In genomic region chr22:49453816-49454215, GRCh38 we compare ENCODE assay signal across 30 cellular contexts.
"Had no signal": no experiment of that assay in that cellular context is flagged by ENCODE, and none has a peak within 500 bp of the region (broad histone marks: within the 10 kb centered on the region; RNA-seq: fewer than 3 reads in every experiment).

No MANE protein-coding gene starts in this region.

- DNase-seq: activated CD4-positive, alpha-beta memory T cell treated with anti-CD3 and anti-CD28 coated beads, Interleukin-2, amount 10 ng/mL, durations not matched to agents 7 days and 5 days; activated CD4-positive, alpha-beta T cell treated with anti-CD3 and anti-CD28 coated beads for 1 hour; activated CD4-positive, alpha-beta T cell treated with anti-CD3 and anti-CD28 coated beads for 48 hours; activated CD4-positive, CD25-positive, alpha-beta regulatory T cell; activated effector memory CD4-positive, alpha-beta T cell treated with anti-CD3 and anti-CD28 coated beads, Interleukin-2, amount 50 U/mL, for 16 hours; activated naive CD4-positive, alpha-beta T cell; activated naive CD4-positive, alpha-beta T cell treated with anti-CD3 and anti-CD28 coated beads, Interleukin-2, amount 50 U/mL, for 16 hours; activated naive CD8-positive, alpha-beta T cell treated with anti-CD3 and anti-CD28 coated beads for 36 hours; activated T-cell treated with anti-CD3 and anti-CD28 coated beads, Interleukin-2, amount 50 U/mL, for 1 hour; activated T-cell treated with anti-CD3 and anti-CD28 coated beads, Interleukin-2, amount 50 U/mL, for 72 hours; amniotic stem cell; brain microvascular endothelial cell; central memory CD4-positive, alpha-beta T cell; Kasumi-1; KG1; MG63; NCI-H1048; NCI-H1105 treated with DMSO at 0.1 percent for 48 hours; NCI-H1436; NCI-H1694; NCI-H1930; NCI-H446; NCI-H526; Right ventricle myocardium superior; SW 1271; T-helper 1 cell; T-helper 2 cell; T-helper 9 cell; WERI-Rb-1 had no signal

- FAIRE-seq: colon had no signal
